8 cellular contexts compared by ENCODE assay signal in genomic region chr18:23452347-23452727, GRCh38. TPM values are rescaled to one million over a fixed set of nuclear protein-coding genes. Genes with fewer than 3 reads are reported as not detected.
DNase-seq lines count a peak whose midpoint lies in the region; ATAC-seq and TF ChIP-seq lines count a peak whose summit lies in the region.

No MANE protein-coding gene starts in this region.

- TF ChIP-seq EP300 in SK-N-SH (IDR thresholded peaks at IDR 0.05; ENCODE audit: borderline replicate concordance in 1 of 2, low read depth in 1 of 2, low read length in 1 of 2): no peak

- no peak for ATAC-seq in SK-N-SH treated with all-trans-retinoic acid at 6 μM for 48 hours
- no peak for ATAC-seq in activated naive CD4-positive, alpha-beta T cell treated with anti-CD3 and anti-CD28 coated beads, Interleukin-2, amount 50 U/mL, for 72 hours

- DNase-seq in SK-N-SH (no peak), immature natural killer cell (no peak), 8988T (no peak), iPS-NIHi11 (ENCODE audit: low spot score) (no peak)
- no peak for DNase-seq in activated naive CD4-positive, alpha-beta T cell treated with anti-CD3 and anti-CD28 coated beads, Interleukin-2, amount 50 U/mL, for 72 hours (ENCODE audit: low spot score in 2 of 2)
- DNase-seq in stimulated activated CD4-positive, alpha-beta T cell treated with anti-CD3 and anti-CD28 coated beads, Interleukin-2, amount 100 ng/mL, for 48 hours: no peak

- POLR2A ChIA-PET in SK-N-SH (lab: Yijun Ruan, JAX): no interaction called here

- WGBS in SK-N-SH (ENCODE audit: low lambda C conversion rate): 87% methylated on average over 3 of the region's 3 CpGs

- H3K4me3 ChIP-seq in SK-N-SH (ENCODE audit: low read depth in 2 of 2, low read length in 1 of 2) (peak overlapping the region; percentile 85 to 90; a peak in 3 of 4 replicates), subcutaneous abdominal adipose tissue (ENCODE audit: low read depth in 1 of 5, low read length in 5 of 5) (peak overlapping the region; percentile 80 to 100 (median 98))

- TF ChIP-seq RAD21 in SK-N-SH (IDR thresholded peaks at IDR 0.05; ENCODE audit: low read length): no peak

- H3K27me3 Mint-ChIP-seq in immature natural killer cell (ENCODE audit: low read depth in 3 of 3): peaks cover 3 to 16% (median 5%) of the 10 kb centered on the region in 3 donors

- CTCF ChIA-PET in SK-N-SH (lab: Yijun Ruan, JAX): no interaction called here

- peaks cover 43% of the 10 kb centered on the region for H3K79me2 ChIP-seq in SK-N-SH (ENCODE audit: insufficient read depth)

- no peaks in the 10 kb centered on the region for H3K9me3 Mint-ChIP-seq in activated naive CD4-positive, alpha-beta T cell treated with anti-CD3 and anti-CD28 coated beads, Interleukin-2, amount 50 U/mL, for 72 hours
- no peaks in the 10 kb centered on the region for H3K9me3 Mint-ChIP-seq in immature natural killer cell

- H3F3A ChIP-seq in SK-N-SH (replicated peaks; ENCODE audit: insufficient read depth): no peaks in the 10 kb centered on the region

- H3K27ac ChIP-seq in SK-N-SH (ENCODE audit: low read depth in 2 of 2, low read length in 1 of 2) (peak overlapping the region; percentile 40 to 82; a peak in 3 of 4 replicates), subcutaneous abdominal adipose tissue (ENCODE audit: low read depth, low read length) (peak overlapping the region; percentile 97)

- peak overlapping the region; percentile 81; the same call in 1 of the 2 replicates for H3K9ac ChIP-seq in SK-N-SH
- H3K9ac ChIP-seq in subcutaneous abdominal adipose tissue (ENCODE audit: low read length in 5 of 5): peak overlapping the region in 3 of 5 donors; percentile 13 to 96 (median 59)

- H3K36me3 Mint-ChIP-seq in activated naive CD4-positive, alpha-beta T cell treated with anti-CD3 and anti-CD28 coated beads, Interleukin-2, amount 50 U/mL, for 72 hours: peaks cover 6 to 13% of the 10 kb centered on the region in 2 donors
- peaks cover 0 to 6% (median 0%) of the 10 kb centered on the region in 3 donors for H3K36me3 Mint-ChIP-seq in immature natural killer cell

- peak overlapping the region; percentile 75; the same call in 1 of the 2 replicates for H2AFZ ChIP-seq in SK-N-SH (ENCODE audit: low read depth)

- H3K9me3 ChIP-seq in SK-N-SH (no peaks in the 10 kb centered on the region), subcutaneous abdominal adipose tissue (ENCODE audit: control insufficient read depth in 5 of 5, low read length in 5 of 5) (no peaks in the 10 kb centered on the region)

- peak overlapping the region; percentile 83 for H3K4me2 ChIP-seq in SK-N-SH

- peaks cover 48 to 51% of the 10 kb centered on the region in 2 donors for H3K4me1 Mint-ChIP-seq in immature natural killer cell

- no peaks in the 10 kb centered on the region for H3K27me3 ChIP-seq in SK-N-SH (ENCODE audit: insufficient read depth)
- H3K27me3 ChIP-seq in subcutaneous abdominal adipose tissue (ENCODE audit: control insufficient read depth in 5 of 5, insufficient read depth in 4 of 5, low read length in 5 of 5): no peaks in the 10 kb centered on the region

- peaks cover 0 to 8% of the 10 kb centered on the region in 2 experiments for H3K36me3 ChIP-seq in SK-N-SH (replicated peaks in 1 of 2; ENCODE audit: control insufficient read depth in 1 of 2, insufficient read depth in 2 of 2, low read length in 1 of 2)
- H3K36me3 ChIP-seq in subcutaneous abdominal adipose tissue (ENCODE audit: control insufficient read depth in 5 of 5, insufficient read depth in 5 of 5, low read length in 5 of 5): no peaks in the 10 kb centered on the region

- H3K27ac Mint-ChIP-seq in activated naive CD4-positive, alpha-beta T cell treated with anti-CD3 and anti-CD28 coated beads, Interleukin-2, amount 50 U/mL, for 72 hours: peak overlapping the region; percentile 92 to 96
- peak overlapping the region; percentile 91 to 98 (median 95) for H3K27ac Mint-ChIP-seq in immature natural killer cell

- H3K9me2 ChIP-seq in SK-N-SH: no peaks in the 10 kb centered on the region

- H3K4me1 ChIP-seq in SK-N-SH (ENCODE audit: control insufficient read depth in 1 of 2, insufficient read depth in 2 of 2, low read depth in 1 of 2, low read length in 1 of 2) (peaks cover 0 to 4% of the 10 kb centered on the region in 2 experiments; a peak in 1 of 4 replicates), subcutaneous abdominal adipose tissue (ENCODE audit: control insufficient read depth in 5 of 5, insufficient read depth in 5 of 5, low read length in 5 of 5) (peaks cover 5 to 34% (median 27%) of the 10 kb centered on the region in 5 donors)

- no peak for TF ChIP-seq CTCF in SK-N-SH (IDR thresholded peaks at IDR 0.05)

- H4K20me1 ChIP-seq in SK-N-SH (ENCODE audit: insufficient read depth): peaks cover 34% of the 10 kb centered on the region

- H3K4me3 Mint-ChIP-seq in immature natural killer cell: peak overlapping the region; percentile 85 to 100 (median 99)

TF ChIP-seq in SK-N-SH, 30 proteins besides CTCF, POLR2A, EP300 and RAD21 (continues in another document):
- no peak for TF ChIP-seq FOXJ3 (CRISPR knock-in tag; IDR thresholded peaks at IDR 0.05)
- no peak for TF ChIP-seq POLR2AphosphoS5 (IDR thresholded peaks at IDR 0.05; ENCODE audit: low read depth, low read length)
- no peak for TF ChIP-seq MXI1 (IDR thresholded peaks at IDR 0.05; ENCODE audit: low read depth, low read length)
- TF ChIP-seq FOXM1 (IDR thresholded peaks at IDR 0.05; ENCODE audit: low read depth): no peak
- no peak for TF ChIP-seq ELF1 (IDR thresholded peaks at IDR 0.05)
- TF ChIP-seq, protein P1, sequence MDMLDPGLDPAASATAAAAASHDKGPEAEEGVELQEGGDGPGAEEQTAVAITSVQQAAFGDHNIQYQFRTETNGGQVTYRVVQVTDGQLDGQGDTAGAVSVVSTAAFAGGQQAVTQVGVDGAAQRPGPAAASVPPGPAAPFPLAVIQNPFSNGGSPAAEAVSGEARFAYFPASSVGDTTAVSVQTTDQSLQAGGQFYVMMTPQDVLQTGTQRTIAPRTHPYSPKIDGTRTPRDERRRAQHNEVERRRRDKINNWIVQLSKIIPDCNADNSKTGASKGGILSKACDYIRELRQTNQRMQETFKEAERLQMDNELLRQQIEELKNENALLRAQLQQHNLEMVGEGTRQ (IDR thresholded peaks at IDR 0.05; ENCODE audit: borderline replicate concordance, low read depth, low read length): no peak
- TF ChIP-seq RCOR1 (IDR thresholded peaks at IDR 0.05; ENCODE audit: low read length): no peak
- TF ChIP-seq TAF1 (IDR thresholded peaks at IDR 0.05; ENCODE audit: borderline replicate concordance, low read depth, low read length): no peak
- no peak for TF ChIP-seq GATA2 (CRISPR knock-in tag; IDR thresholded peaks at IDR 0.05)
- TF ChIP-seq CHD2 (IDR thresholded peaks at IDR 0.05; ENCODE audit: low read length, partially characterized antibody): no peak
- TF ChIP-seq NFIC (IDR thresholded peaks at IDR 0.05; ENCODE audit: borderline replicate concordance): no peak
- no peak for TF ChIP-seq FOSL2 (IDR thresholded peaks at IDR 0.05; ENCODE audit: borderline replicate concordance, low read depth)
- TF ChIP-seq JUND (IDR thresholded peaks at IDR 0.05): no peak

TF ChIP-seq in SK-N-SH treated with all-trans-retinoic acid at 6 μM for 48 hours, 23 proteins besides CTCF, POLR2A, EP300 and RAD21 (continues in another document):
- TF ChIP-seq ZNF565 (CRISPR knock-in tag; conservative IDR thresholded peaks at IDR 0.05; ENCODE audit: low read depth) (no peak), PPARA (CRISPR knock-in tag; IDR thresholded peaks at IDR 0.05; ENCODE audit: borderline replicate concordance) (no peak), TOX (CRISPR knock-in tag; IDR thresholded peaks at IDR 0.05; ENCODE audit: borderline replicate concordance) (no peak), ARNTL (CRISPR knock-in tag; IDR thresholded peaks at IDR 0.05; ENCODE audit: borderline replicate concordance, low read depth) (no peak)
- TF ChIP-seq, protein P2, sequence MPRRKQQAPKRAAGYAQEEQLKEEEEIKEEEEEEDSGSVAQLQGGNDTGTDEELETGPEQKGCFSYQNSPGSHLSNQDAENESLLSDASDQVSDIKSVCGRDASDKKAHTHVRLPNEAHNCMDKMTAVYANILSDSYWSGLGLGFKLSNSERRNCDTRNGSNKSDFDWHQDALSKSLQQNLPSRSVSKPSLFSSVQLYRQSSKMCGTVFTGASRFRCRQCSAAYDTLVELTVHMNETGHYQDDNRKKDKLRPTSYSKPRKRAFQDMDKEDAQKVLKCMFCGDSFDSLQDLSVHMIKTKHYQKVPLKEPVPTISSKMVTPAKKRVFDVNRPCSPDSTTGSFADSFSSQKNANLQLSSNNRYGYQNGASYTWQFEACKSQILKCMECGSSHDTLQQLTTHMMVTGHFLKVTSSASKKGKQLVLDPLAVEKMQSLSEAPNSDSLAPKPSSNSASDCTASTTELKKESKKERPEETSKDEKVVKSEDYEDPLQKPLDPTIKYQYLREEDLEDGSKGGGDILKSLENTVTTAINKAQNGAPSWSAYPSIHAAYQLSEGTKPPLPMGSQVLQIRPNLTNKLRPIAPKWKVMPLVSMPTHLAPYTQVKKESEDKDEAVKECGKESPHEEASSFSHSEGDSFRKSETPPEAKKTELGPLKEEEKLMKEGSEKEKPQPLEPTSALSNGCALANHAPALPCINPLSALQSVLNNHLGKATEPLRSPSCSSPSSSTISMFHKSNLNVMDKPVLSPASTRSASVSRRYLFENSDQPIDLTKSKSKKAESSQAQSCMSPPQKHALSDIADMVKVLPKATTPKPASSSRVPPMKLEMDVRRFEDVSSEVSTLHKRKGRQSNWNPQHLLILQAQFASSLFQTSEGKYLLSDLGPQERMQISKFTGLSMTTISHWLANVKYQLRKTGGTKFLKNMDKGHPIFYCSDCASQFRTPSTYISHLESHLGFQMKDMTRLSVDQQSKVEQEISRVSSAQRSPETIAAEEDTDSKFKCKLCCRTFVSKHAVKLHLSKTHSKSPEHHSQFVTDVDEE (CRISPR knock-in tag; IDR thresholded peaks at IDR 0.05): no peak

RNA-seq across cellular contexts. Expression of gene RIOK3, which starts 0.8 kb away (rescaled TPM):
- 12.3 and 16.5 TPM in 2 replicates for polyA plus RNA-seq in SK-N-SH (2012; rRNA removed)
- polyA plus RNA-seq in SK-N-SH (2012; cell fraction: cytosol; rRNA removed): 14.9 and 19.2 TPM in 2 replicates
- polyA plus RNA-seq in SK-N-SH (2012; cell fraction: nucleus; rRNA removed): 30.1 and 41.4 TPM in 2 replicates
- 10 to 100 TPM; 69.8 to 72.8 TPM for total RNA-seq in activated naive CD4-positive, alpha-beta T cell treated with anti-CD3 and anti-CD28 coated beads, Interleukin-2, amount 50 U/mL, for 72 hours
- 10 to 100 TPM; 48.6 to 79.3 (median 72.8) TPM for polyA plus RNA-seq in immature natural killer cell

RNA-seq across cellular contexts. Expression of gene RMC1, which starts 51.0 kb away (rescaled TPM):
- polyA plus RNA-seq in SK-N-SH (2012; rRNA removed) (22.4 and 26.4 TPM in 2 replicates), immature natural killer cell (10 to 100 TPM; 33.4 to 67.1 (median 39.0) TPM)
- 29.9 and 31.9 TPM in 2 replicates for polyA plus RNA-seq in SK-N-SH (2012; cell fraction: cytosol; rRNA removed)
- 68.5 and 81.5 TPM in 2 replicates for polyA plus RNA-seq in SK-N-SH (2012; cell fraction: nucleus; rRNA removed)
- total RNA-seq in activated naive CD4-positive, alpha-beta T cell treated with anti-CD3 and anti-CD28 coated beads, Interleukin-2, amount 50 U/mL, for 72 hours: 10 to 100 TPM; 31.3 to 54.0 TPM
